ENCODE assay signal across 15 cellular contexts in the genomic region with DNA sequence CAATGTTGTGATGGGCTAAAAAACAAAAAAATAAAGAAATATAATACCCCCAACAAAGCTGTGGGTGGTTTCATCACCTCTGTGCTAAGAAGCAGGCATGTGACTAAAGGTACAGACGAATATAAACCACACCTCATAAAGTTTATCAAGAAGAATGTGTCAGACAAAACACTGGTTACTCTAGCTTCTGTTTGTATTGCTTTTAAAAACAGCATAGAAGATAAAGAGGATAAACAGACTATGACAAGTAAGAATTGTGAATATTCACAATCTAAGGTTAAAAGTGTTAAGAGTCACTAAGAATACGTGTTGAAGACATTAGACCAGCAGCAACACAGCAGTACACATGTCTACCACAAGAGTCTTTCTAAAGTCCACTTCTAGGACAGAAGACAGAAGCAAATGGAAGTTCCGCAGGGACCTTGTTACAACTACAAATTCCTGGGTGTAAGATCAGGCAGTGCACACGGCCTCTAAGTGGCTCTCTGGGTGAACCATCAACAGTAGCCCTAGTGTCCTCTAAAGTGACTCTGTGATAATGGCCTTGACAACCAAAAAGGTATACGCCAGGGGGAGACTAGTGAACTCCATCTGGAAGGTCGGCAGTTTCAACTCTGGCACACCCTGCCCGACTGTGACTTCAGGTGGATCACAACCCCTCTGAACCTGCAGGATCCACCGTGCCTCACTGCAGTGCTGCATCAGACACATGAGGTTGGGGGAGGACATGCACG. TPM values are rescaled to one million over a fixed set of nuclear protein-coding genes. Genes with fewer than 3 reads are reported as not detected.
DNase-seq lines count a peak whose midpoint lies in the region; ATAC-seq and TF ChIP-seq lines count a peak whose summit lies in the region.
"Had no signal": no experiment of that assay in that cellular context is flagged by ENCODE, and none has a peak within 500 bp of the region (broad histone marks: within the 10 kb centered on the region; RNA-seq: fewer than 3 reads in every experiment).

No MANE protein-coding gene starts in this region.

- no peaks in the 10 kb centered on the region for H3K9me3 ChIP-seq in CD8-positive, alpha-beta T cell (ENCODE audit: low read length)
- H3K9me3 ChIP-seq in endodermal cell (ENCODE audit: control insufficient read depth, low read length) (peaks cover 3% of the 10 kb centered on the region), ovary (no peaks in the 10 kb centered on the region)
- no peaks in the 10 kb centered on the region for H3K9me3 ChIP-seq in CD8-positive, alpha-beta memory T cell (ENCODE audit: low read length)
- H3K9me3 ChIP-seq: BE2C had no signal

- no peaks in the 10 kb centered on the region for H3K36me3 ChIP-seq in CD8-positive, alpha-beta T cell (ENCODE audit: insufficient read depth, low read length)
- H3K36me3 ChIP-seq in endodermal cell (ENCODE audit: control insufficient read depth, insufficient read depth, low read length): no peaks in the 10 kb centered on the region
- H3K36me3 ChIP-seq in ovary: no peaks in the 10 kb centered on the region
- H3K36me3 ChIP-seq in CD8-positive, alpha-beta memory T cell (ENCODE audit: insufficient read depth, low read length): no peaks in the 10 kb centered on the region
- H3K36me3 ChIP-seq: BE2C had no signal

- no peak for DNase-seq in CD8-positive, alpha-beta T cell
- peak; percentile 2 for DNase-seq in RPMI8226
- DNase-seq in endodermal cell: peak; percentile 34
- no peak for DNase-seq in stimulated activated effector memory CD8-positive, alpha-beta T cell treated with anti-CD3 and anti-CD28 coated beads, Interleukin-12 subunit alpha, Interleukin-12 subunit beta, amount 100 ng/mL, for 72 hours (ENCODE audit: low spot score in 2 of 2)
- DNase-seq in ovary: no peak
- DNase-seq in CD8-positive, alpha-beta memory T cell: no peak
- DNase-seq: BE2C, DMS79, IMR-90 had no signal

- no peaks in the 10 kb centered on the region for H3K27me3 ChIP-seq in CD8-positive, alpha-beta T cell (ENCODE audit: insufficient read depth, low read length)
- H3K27me3 ChIP-seq in endodermal cell (ENCODE audit: control insufficient read depth, insufficient read depth, low read length, poor library complexity, severe bottlenecking) (no peaks in the 10 kb centered on the region), ovary (no peaks in the 10 kb centered on the region)
- H3K27me3 ChIP-seq in CD8-positive, alpha-beta memory T cell (ENCODE audit: insufficient read depth, low read length, poor library complexity, severe bottlenecking): no peaks in the 10 kb centered on the region

- H3K4me1 Mint-ChIP-seq in CD8-positive, alpha-beta T cell (ENCODE audit: low read depth): no peaks in the 10 kb centered on the region
- no peaks in the 10 kb centered on the region for H3K4me1 Mint-ChIP-seq in endodermal cell
- H3K4me1 Mint-ChIP-seq in stimulated activated effector memory CD8-positive, alpha-beta T cell treated with anti-CD3 and anti-CD28 coated beads, Interleukin-12 subunit alpha, Interleukin-12 subunit beta, amount 100 ng/mL, for 72 hours: no peaks in the 10 kb centered on the region
- peaks cover 0 to 8% (median 2%) of the 10 kb centered on the region in 3 donors for H3K4me1 Mint-ChIP-seq in CD8-positive, alpha-beta memory T cell

- no peak for TF ChIP-seq CTCF in CD8-positive, alpha-beta T cell (IDR thresholded peaks at IDR 0.05)
- TF ChIP-seq CTCF in endodermal cell (conservative IDR thresholded peaks at IDR 0.05) (no peak), ovary (IDR thresholded peaks at IDR 0.05) (no peak)

- CTCF ChIA-PET in CD8-positive, alpha-beta T cell (lab: Charles Lee): interaction anchor here (3.4 to 3.7 kb wide), 2 partner anchors 15 to 31 kb away, joined by 11 to 16 read pairs; no protein-coding TSS in a partner anchor
- CTCF ChIA-PET in CD8-positive, alpha-beta memory T cell (lab: Charles Lee): interaction anchor here (0.7 to 0.9 kb wide), 2 partner anchors 9 to 30 kb away, joined by 3 to 4 read pairs; no protein-coding TSS in a partner anchor

- no peak overlapping the region for H3K27ac Mint-ChIP-seq in CD8-positive, alpha-beta T cell
- no peak overlapping the region for H3K27ac Mint-ChIP-seq in endodermal cell
- H3K27ac Mint-ChIP-seq in stimulated activated effector memory CD8-positive, alpha-beta T cell treated with anti-CD3 and anti-CD28 coated beads, Interleukin-12 subunit alpha, Interleukin-12 subunit beta, amount 100 ng/mL, for 72 hours: no peak overlapping the region
- peak overlapping the region in 3 of 8 donors; percentile 19 to 63 (median 35) for H3K27ac Mint-ChIP-seq in CD8-positive, alpha-beta memory T cell

- H3K4me3 Mint-ChIP-seq in CD8-positive, alpha-beta T cell: no peak overlapping the region
- H3K4me3 Mint-ChIP-seq in endodermal cell: no peak overlapping the region
- H3K4me3 Mint-ChIP-seq in stimulated activated effector memory CD8-positive, alpha-beta T cell treated with anti-CD3 and anti-CD28 coated beads, Interleukin-12 subunit alpha, Interleukin-12 subunit beta, amount 100 ng/mL, for 72 hours: no peak overlapping the region
- H3K4me3 Mint-ChIP-seq in CD8-positive, alpha-beta memory T cell: no peak overlapping the region

- TF ChIP-seq EP300 in ovary (IDR thresholded peaks at IDR 0.05): no peak

- POLR2A ChIA-PET in CD8-positive, alpha-beta T cell (lab: Charles Lee): no interaction called here
- POLR2A ChIA-PET in CD8-positive, alpha-beta memory T cell (lab: Charles Lee): no interaction called here

- ATAC-seq in CD8-positive, alpha-beta T cell: peak; percentile 49
- ATAC-seq in stimulated activated effector memory CD8-positive, alpha-beta T cell treated with anti-CD3 and anti-CD28 coated beads, Interleukin-12 subunit alpha, Interleukin-12 subunit beta, amount 100 ng/mL, for 72 hours: peak; percentile 34
- ATAC-seq: GM12878, HCT116 had no signal

- H3K9ac ChIP-seq in endodermal cell (ENCODE audit: extremely low read depth, low read length, poor library complexity, severe bottlenecking): no peak overlapping the region

- intact Hi-C loops in CD8-positive, alpha-beta T cell (cut with DNase I, micrococcal nuclease): no loop called here
- intact Hi-C loops in ovary (cut with DNase I): no loop called here

- TF ChIP-seq POLR2A in ovary (IDR thresholded peaks at IDR 0.05): no peak

- 90 to 97% methylated on average over 9 of the region's 9 CpGs for WGBS in endodermal cell (ENCODE audit: insufficient coverage in 1 of 2, insufficient read length in 1 of 2), 2 experiments
- 77 to 84% (median 82%) methylated on average over 9 of the region's 9 CpGs for WGBS in ovary, 3 donors

- H3K36me3 Mint-ChIP-seq in CD8-positive, alpha-beta T cell: no peaks in the 10 kb centered on the region
- peaks cover 34% of the 10 kb centered on the region for H3K36me3 Mint-ChIP-seq in endodermal cell (ENCODE audit: low read depth)
- no peaks in the 10 kb centered on the region for H3K36me3 Mint-ChIP-seq in stimulated activated effector memory CD8-positive, alpha-beta T cell treated with anti-CD3 and anti-CD28 coated beads, Interleukin-12 subunit alpha, Interleukin-12 subunit beta, amount 100 ng/mL, for 72 hours
- no peaks in the 10 kb centered on the region for H3K36me3 Mint-ChIP-seq in CD8-positive, alpha-beta memory T cell

- H3K9me3 Mint-ChIP-seq in CD8-positive, alpha-beta T cell: no peaks in the 10 kb centered on the region
- peaks cover 3% of the 10 kb centered on the region for H3K9me3 Mint-ChIP-seq in endodermal cell
- H3K9me3 Mint-ChIP-seq in stimulated activated effector memory CD8-positive, alpha-beta T cell treated with anti-CD3 and anti-CD28 coated beads, Interleukin-12 subunit alpha, Interleukin-12 subunit beta, amount 100 ng/mL, for 72 hours: peaks cover 2% of the 10 kb centered on the region
- peaks cover 0 to 2% (median 0%) of the 10 kb centered on the region in 5 donors for H3K9me3 Mint-ChIP-seq in CD8-positive, alpha-beta memory T cell

- H3K27me3 Mint-ChIP-seq in CD8-positive, alpha-beta T cell (ENCODE audit: low read depth): no peaks in the 10 kb centered on the region
- no peaks in the 10 kb centered on the region for H3K27me3 Mint-ChIP-seq in endodermal cell (ENCODE audit: insufficient read depth)
- peaks cover 9 to 17% of the 10 kb centered on the region in 2 donors for H3K27me3 Mint-ChIP-seq in CD8-positive, alpha-beta memory T cell

- H3K4me1 ChIP-seq in CD8-positive, alpha-beta T cell (ENCODE audit: insufficient read depth, low read length): no peaks in the 10 kb centered on the region
- H3K4me1 ChIP-seq in endodermal cell (ENCODE audit: control insufficient read depth, insufficient read depth, low read length): no peaks in the 10 kb centered on the region
- H3K4me1 ChIP-seq in ovary (ENCODE audit: insufficient read depth): no peaks in the 10 kb centered on the region
- no peaks in the 10 kb centered on the region for H3K4me1 ChIP-seq in CD8-positive, alpha-beta memory T cell (ENCODE audit: insufficient read depth, low read length)
- H3K4me1 ChIP-seq: A549, BE2C had no signal

- no peak overlapping the region for H3K4me3 ChIP-seq in CD8-positive, alpha-beta T cell (ENCODE audit: low read depth, low read length)
- no peak overlapping the region for H3K4me3 ChIP-seq in endodermal cell (ENCODE audit: low read length)
- no peak overlapping the region for H3K4me3 ChIP-seq in ovary
- H3K4me3 ChIP-seq in CD8-positive, alpha-beta memory T cell (ENCODE audit: low read length): no peak overlapping the region
- H3K4me3 ChIP-seq: A549, GM12878 had no signal

- H3K27ac ChIP-seq in CD8-positive, alpha-beta T cell (ENCODE audit: low read depth, low read length): no peak overlapping the region
- H3K27ac ChIP-seq in endodermal cell (ENCODE audit: low read depth, low read length) (no peak overlapping the region), ovary (no peak overlapping the region)
- H3K27ac ChIP-seq in CD8-positive, alpha-beta memory T cell (ENCODE audit: low read depth, low read length): no peak overlapping the region
- H3K27ac ChIP-seq: A549, C4-2B had no signal

RNA-seq across cellular contexts. Expression of a gene that starts 8.3 kb away (rescaled TPM):
- 1 to 10 TPM; 8.2 to 9.9 TPM for total RNA-seq in CD8-positive, alpha-beta T cell
- total RNA-seq in endodermal cell (not detected), ovary (1 to 10 TPM in 1 of 7 donors, under 1 TPM in 3, not detected in 3; 0.20 to 1.4 (median 0.66) TPM)
- polyA plus RNA-seq in endodermal cell (2013, experiment 1 of 2): not detected
- polyA plus RNA-seq in endodermal cell (2013, experiment 2 of 2): not detected
- 1 to 10 TPM; 1.7 to 2.2 TPM for polyA plus RNA-seq in ovary
- 1 to 10 TPM; 3.5 TPM for total RNA-seq in CD8-positive, alpha-beta memory T cell
- polyA plus RNA-seq in CD8-positive, alpha-beta memory T cell: 99.3 TPM
- total RNA-seq: G401, GM12878, IMR-90 had no signal
- polyA plus RNA-seq: A549, AG04450, IMR-90 had no signal

RNA-seq across cellular contexts. Expression of a gene that starts 32.7 kb away (rescaled TPM):
- total RNA-seq in CD8-positive, alpha-beta T cell: not detected
- total RNA-seq in endodermal cell: not detected
- not detected for polyA plus RNA-seq in endodermal cell (2013, experiment 1 of 2)
- not detected for polyA plus RNA-seq in endodermal cell (2013, experiment 2 of 2)
- 1 to 10 TPM in 1 of 7 donors, under 1 TPM in 1, not detected in 5; 0.36 to 1.4 TPM for total RNA-seq in ovary
- polyA plus RNA-seq in ovary: not detected
- not detected for total RNA-seq in CD8-positive, alpha-beta memory T cell
- polyA plus RNA-seq in CD8-positive, alpha-beta memory T cell: not detected
- total RNA-seq: G401 had no signal
- polyA plus RNA-seq: AG04450, IMR-90 had no signal

Comparison
In these comparisons a context has a peak if more than half of its experiments do, and no peak if none do; other contexts are left out.
1. DNase-seq: peak in RPMI8226 (single experiment) and endodermal cell (single experiment); none in CD8-positive, alpha-beta T cell (0 of 7), stimulated activated effector memory CD8-positive, alpha-beta T cell treated with anti-CD3 and anti-CD28 coated beads, Interleukin-12 subunit alpha, Interleukin-12 subunit beta, amount 100 ng/mL, for 72 hours (0 of 2), ovary (0 of 5) and CD8-positive, alpha-beta memory T cell (0 of 5).